ENCODE assay signal across 15 cellular contexts in genomic region chr7:155338632-155339320, GRCh38. TPM values are rescaled to one million over a fixed set of nuclear protein-coding genes. Genes with fewer than 3 reads are reported as not detected.
DNase-seq lines count a peak whose midpoint lies in the region; ATAC-seq and TF ChIP-seq lines count a peak whose summit lies in the region.
"Had no signal": no experiment of that assay in that cellular context is flagged by ENCODE, and none has a peak within 500 bp of the region (broad histone marks: within the 10 kb centered on the region; RNA-seq: fewer than 3 reads in every experiment).

No MANE protein-coding gene starts in this region.

- H3K9me3 ChIP-seq in sigmoid colon: no peaks in the 10 kb centered on the region
- H3K9me3 ChIP-seq in neural progenitor cell (ENCODE audit: low read depth): no peaks in the 10 kb centered on the region
- H3K9me3 ChIP-seq in prostate gland: no peaks in the 10 kb centered on the region
- H3K9me3 ChIP-seq: HAP-1, heart right ventricle, spleen had no signal

- H3K27ac Mint-ChIP-seq in activated T-helper 17 cell treated with anti-CD3 and anti-CD28 coated beads, Interleukin-2, amount 50 U/mL, for 72 hours: no peak overlapping the region
- no peak overlapping the region for H3K27ac Mint-ChIP-seq in neural progenitor cell

- peaks cover 0 to 22% (median 0%) of the 10 kb centered on the region in 3 donors for H3K27me3 ChIP-seq in sigmoid colon
- H3K27me3 ChIP-seq in neural progenitor cell: peaks cover 3% of the 10 kb centered on the region
- no peaks in the 10 kb centered on the region for H3K27me3 ChIP-seq in prostate gland (replicated peaks; ENCODE audit: insufficient read depth)

- H3K4me1 ChIP-seq in sigmoid colon: no peaks in the 10 kb centered on the region
- H3K4me1 ChIP-seq in neural progenitor cell: no peaks in the 10 kb centered on the region
- no peaks in the 10 kb centered on the region for H3K4me1 ChIP-seq in prostate gland (replicated peaks)
- H3K4me1 ChIP-seq: HAP-1, heart right ventricle had no signal

- H3K4me1 Mint-ChIP-seq in activated T-helper 17 cell treated with anti-CD3 and anti-CD28 coated beads, Interleukin-2, amount 50 U/mL, for 72 hours: peaks cover 6% of the 10 kb centered on the region
- H3K4me1 Mint-ChIP-seq in neural progenitor cell: peaks cover 14% of the 10 kb centered on the region

- H3K79me2 ChIP-seq in neural progenitor cell (ENCODE audit: low read depth): no peaks in the 10 kb centered on the region

- TF ChIP-seq CTCF in GM13977 (IDR thresholded peaks at IDR 0.05; ENCODE audit: extremely low read depth, insufficient read depth, missing control alignments): no peak
- TF ChIP-seq CTCF in sigmoid colon (IDR thresholded peaks at IDR 0.05): no peak
- no peak for TF ChIP-seq CTCF in neural progenitor cell (IDR thresholded peaks at IDR 0.05)
- no peak for TF ChIP-seq CTCF in prostate gland (IDR thresholded peaks at IDR 0.05)

- in situ Hi-C loops in GM13977 (cut with MboI; ENCODE audit: low pct_unique_long_range_greater_than_20kb, low sequenced_read_pairs, unreplicated experiment): loop anchor here (25.0 kb wide), 1 partner anchor 401 kb away; no protein-coding TSS in a partner anchor

- H3K27ac ChIP-seq in sigmoid colon (no peak overlapping the region), neural progenitor cell (no peak overlapping the region), prostate gland (no peak overlapping the region)
- H3K27ac ChIP-seq: heart right ventricle, spleen had no signal

- peaks cover 10% of the 10 kb centered on the region for H3K27me3 Mint-ChIP-seq in activated T-helper 17 cell treated with anti-CD3 and anti-CD28 coated beads, Interleukin-2, amount 50 U/mL, for 72 hours
- H3K27me3 Mint-ChIP-seq in neural progenitor cell (ENCODE audit: insufficient read depth, low read depth): peaks cover 9% of the 10 kb centered on the region

- H4K20me1 ChIP-seq in neural progenitor cell (ENCODE audit: low read depth): no peaks in the 10 kb centered on the region

- H3K9me3 Mint-ChIP-seq in activated T-helper 17 cell treated with anti-CD3 and anti-CD28 coated beads, Interleukin-2, amount 50 U/mL, for 72 hours: no peaks in the 10 kb centered on the region
- H3K9me3 Mint-ChIP-seq in neural progenitor cell: peaks cover 5% of the 10 kb centered on the region

- no peak overlapping the region for H3K4me2 ChIP-seq in neural progenitor cell

- H3K9ac ChIP-seq in neural progenitor cell: no peak overlapping the region

- H3K4me3 Mint-ChIP-seq in activated T-helper 17 cell treated with anti-CD3 and anti-CD28 coated beads, Interleukin-2, amount 50 U/mL, for 72 hours: peak overlapping the region; percentile 50
- H3K4me3 Mint-ChIP-seq in neural progenitor cell: no peak overlapping the region

- H3K4me3 ChIP-seq in sigmoid colon: no peak overlapping the region
- H3K4me3 ChIP-seq in neural progenitor cell: no peak overlapping the region
- H3K4me3 ChIP-seq in prostate gland: no peak overlapping the region
- H3K4me3 ChIP-seq: HAP-1, heart right ventricle had no signal

- no peaks in the 10 kb centered on the region for H3K36me3 ChIP-seq in sigmoid colon
- H3K36me3 ChIP-seq in neural progenitor cell: no peaks in the 10 kb centered on the region
- H3K36me3 ChIP-seq in prostate gland: no peaks in the 10 kb centered on the region
- H3K36me3 ChIP-seq: HAP-1, heart right ventricle, spleen had no signal

- intact Hi-C loops in sigmoid colon (cut with DNase I): no loop called here
- intact Hi-C loops in prostate gland (cut with DNase I): no loop called here

- peak; percentile 59 for ATAC-seq in HG03064 (IDR thresholded peaks at IDR 0.05; ENCODE audit: low read depth, unreplicated experiment)
- peak; percentile 60 for ATAC-seq in activated T-helper 17 cell treated with anti-CD3 and anti-CD28 coated beads, Interleukin-2, amount 50 U/mL, for 72 hours (replicated peaks)

- WGBS in sigmoid colon, 2 donors: 62 to 75% methylated on average over 25 of the region's 25 CpGs
- 72% methylated on average over 25 of the region's 25 CpGs for WGBS in prostate gland

- no peak for TF ChIP-seq POLR2A in sigmoid colon (IDR thresholded peaks at IDR 0.05)
- no peak for TF ChIP-seq POLR2A in prostate gland (IDR thresholded peaks at IDR 0.05)

- TF ChIP-seq EP300 in sigmoid colon (IDR thresholded peaks at IDR 0.05): no peak

- DNase-seq in GM13977 (ENCODE audit: low spot score) (peak; percentile 41), sigmoid colon (peak; percentile 45), retina (no peak), neural progenitor cell (ENCODE audit: low spot score) (no peak), anterior cingulate cortex (lab: John Stamatoyannopoulos, UW) (no peak), prostate gland (ENCODE audit: low spot score) (no peak)
- DNase-seq: Calu3, heart right ventricle, NCI-H2081, SHP77 treated with DMSO at 0.1 percent for 48 hours, trophoblast cell had no signal

- H3F3A ChIP-seq in neural progenitor cell (ENCODE audit: low read depth): no peaks in the 10 kb centered on the region

- no peaks in the 10 kb centered on the region for H3K36me3 Mint-ChIP-seq in activated T-helper 17 cell treated with anti-CD3 and anti-CD28 coated beads, Interleukin-2, amount 50 U/mL, for 72 hours (ENCODE audit: low read depth)
- no peaks in the 10 kb centered on the region for H3K36me3 Mint-ChIP-seq in neural progenitor cell

- H2AFZ ChIP-seq in neural progenitor cell (replicated peaks): no peak overlapping the region

RNA-seq across cellular contexts. Expression of gene INSIG1, which starts 41.1 kb away (rescaled TPM):
- 100 to 1,000 TPM; 140 to 216 TPM for total RNA-seq in activated T-helper 17 cell treated with anti-CD3 and anti-CD28 coated beads, Interleukin-2, amount 50 U/mL, for 72 hours
- total RNA-seq in sigmoid colon (10 to 100 TPM; 33.0 to 77.9 (median 41.5) TPM), neural progenitor cell (ENCODE audit: low replicate concordance) (94.3 and 96.2 TPM in 2 replicates), prostate gland (100 to 1,000 TPM in 1 of 2 donors, 10 to 100 TPM in 1; 60.5 to 112 TPM)
- polyA plus RNA-seq in sigmoid colon: 100 to 1,000 TPM in 1 of 3 donors, 10 to 100 TPM in 2; 22.2 to 102 (median 39.1) TPM

Comparison
In these comparisons a context has a peak if more than half of its experiments do, and no peak if none do; other contexts are left out.
1. DNase-seq: peak in GM13977 (single experiment) and sigmoid colon (single experiment); none in retina (single experiment), neural progenitor cell (single experiment), anterior cingulate cortex (0 of 58) and prostate gland (single experiment).